Comparison of ENCODE assay signal across 19 cellular contexts in genomic region chr4:8277356-8278008, GRCh38. TPM values are rescaled to one million over a fixed set of nuclear protein-coding genes. Genes with fewer than 3 reads are reported as not detected.
A peak's percentile ranks its signal among the peaks of the same experiment; 100 is the strongest.
DNase-seq lines count a peak whose midpoint lies in the region; ATAC-seq and TF ChIP-seq lines count a peak whose summit lies in the region.
"Had no signal": no experiment of that assay in that cellular context is flagged by ENCODE, and none has a peak within 500 bp of the region (broad histone marks: within the 10 kb centered on the region; RNA-seq: fewer than 3 reads in every experiment).

No MANE protein-coding gene starts in this region.

- peaks cover 2% of the 10 kb centered on the region for H3K9me3 Mint-ChIP-seq in glutamatergic neuron (ENCODE audit: unreplicated experiment)
- H3K9me3 Mint-ChIP-seq in activated CD8-positive, alpha-beta T cell treated with anti-CD3 and anti-CD28 coated beads for 36 hours = no peaks in the 10 kb centered on the region
- H3K9me3 Mint-ChIP-seq: mesothelial cell of epicardium had no signal

- H3K27me3 ChIP-seq in BLaER1 treated with 17β-estradiol and CSF1 and Interleukin-3, amounts not matched to agents 10 nM and 100 nM = peaks cover 0 to 54% (median 0%) of the 10 kb centered on the region in 11 experiments; a peak in 5 of 22 replicates
- H3K27me3 ChIP-seq in sigmoid colon = no peaks in the 10 kb centered on the region
- H3K27me3 ChIP-seq: BE2C, Peyer's patch, suprapubic skin had no signal

- H3K4me1 ChIP-seq in BLaER1 treated with 17β-estradiol and CSF1 and Interleukin-3, amounts not matched to agents 10 nM and 100 nM = peaks cover 93 to 100% (median 100%) of the 10 kb centered on the region in 10 experiments
- peaks cover 0 to 95% (median 87%) of the 10 kb centered on the region in 4 donors for H3K4me1 ChIP-seq in sigmoid colon

- H3K27ac ChIP-seq in BLaER1 treated with 17β-estradiol and CSF1 and Interleukin-3, amounts not matched to agents 10 nM and 100 nM = peak overlapping the region in 8 of 11 experiments; percentile 12 to 82 (median 69); a peak in 13 of 22 replicates
- H3K27ac ChIP-seq in RWPE1 (peak overlapping the region; percentile 61), sigmoid colon (peak overlapping the region; percentile 17 to 89 (median 73))
- H3K27ac ChIP-seq: suprapubic skin had no signal

- ATAC-seq in HG02623 (IDR thresholded peaks at IDR 0.05; ENCODE audit: unreplicated experiment) (no peak), GM19351 (IDR thresholded peaks at IDR 0.05; ENCODE audit: unreplicated experiment) (no peak)
- no peak for ATAC-seq in activated CD8-positive, alpha-beta T cell treated with anti-CD3 and anti-CD28 coated beads for 36 hours

- H3K36me3 ChIP-seq in BLaER1 treated with 17β-estradiol and CSF1 and Interleukin-3, amounts not matched to agents 10 nM and 100 nM = peaks cover 0 to 21% (median 0%) of the 10 kb centered on the region in 11 experiments; a peak in 3 of 22 replicates
- no peaks in the 10 kb centered on the region for H3K36me3 ChIP-seq in sigmoid colon
- H3K36me3 ChIP-seq: BE2C, Peyer's patch, suprapubic skin had no signal

- POLR2A ChIA-PET in RWPE1 (lab: Yijun Ruan, JAX; ENCODE audit: low non-redundant PET) = no interaction called here
- POLR2A ChIA-PET in activated CD8-positive, alpha-beta T cell treated with anti-CD3 and anti-CD28 coated beads for 36 hours (lab: Charles Lee) = no interaction called here

- TF ChIP-seq POLR2A in sigmoid colon (IDR thresholded peaks at IDR 0.05) = no peak

- no peaks in the 10 kb centered on the region for H3K36me3 Mint-ChIP-seq in glutamatergic neuron (ENCODE audit: unreplicated experiment)
- H3K36me3 Mint-ChIP-seq in activated CD8-positive, alpha-beta T cell treated with anti-CD3 and anti-CD28 coated beads for 36 hours (ENCODE audit: low read depth) = no peaks in the 10 kb centered on the region
- H3K36me3 Mint-ChIP-seq: mesothelial cell of epicardium had no signal

- H3K9ac ChIP-seq in BLaER1 treated with 17β-estradiol and CSF1 and Interleukin-3, amounts not matched to agents 10 nM and 100 nM = peak overlapping the region in 6 of 11 experiments; percentile 52 to 90 (median 86); a peak in 12 of 22 replicates

- no peak for TF ChIP-seq EP300 in sigmoid colon (IDR thresholded peaks at IDR 0.05)

- peak overlapping the region; percentile 48 for H3K27ac Mint-ChIP-seq in glutamatergic neuron (ENCODE audit: unreplicated experiment)
- H3K27ac Mint-ChIP-seq in activated CD8-positive, alpha-beta T cell treated with anti-CD3 and anti-CD28 coated beads for 36 hours = no peak overlapping the region

- H3K4me3 ChIP-seq in BLaER1 treated with 17β-estradiol and CSF1 and Interleukin-3, amounts not matched to agents 10 nM and 100 nM = peak overlapping the region in 3 of 10 experiments; percentile 30 to 89 (median 84); a peak in 6 of 20 replicates
- H3K4me3 ChIP-seq in sigmoid colon = no peak overlapping the region
- H3K4me3 ChIP-seq: Peyer's patch, suprapubic skin had no signal

- peaks cover 27% of the 10 kb centered on the region for H3K4me1 Mint-ChIP-seq in glutamatergic neuron (ENCODE audit: low read depth, unreplicated experiment)
- no peaks in the 10 kb centered on the region for H3K4me1 Mint-ChIP-seq in activated CD8-positive, alpha-beta T cell treated with anti-CD3 and anti-CD28 coated beads for 36 hours (ENCODE audit: low read depth)

- H3K4me3 Mint-ChIP-seq in glutamatergic neuron (ENCODE audit: unreplicated experiment) = no peak overlapping the region
- no peak overlapping the region for H3K4me3 Mint-ChIP-seq in activated CD8-positive, alpha-beta T cell treated with anti-CD3 and anti-CD28 coated beads for 36 hours
- H3K4me3 Mint-ChIP-seq: mesothelial cell of epicardium had no signal

- intact Hi-C loops in sigmoid colon (cut with DNase I) = no loop called here
- intact Hi-C loops in activated CD8-positive, alpha-beta T cell treated with anti-CD3 and anti-CD28 coated beads for 36 hours (cut with micrococcal nuclease) = no loop called here

- peaks cover 5% of the 10 kb centered on the region for H3K27me3 Mint-ChIP-seq in glutamatergic neuron (ENCODE audit: unreplicated experiment)
- H3K27me3 Mint-ChIP-seq in activated CD8-positive, alpha-beta T cell treated with anti-CD3 and anti-CD28 coated beads for 36 hours = peaks cover under 1% of the 10 kb centered on the region

- H4K20me1 ChIP-seq in BLaER1 treated with 17β-estradiol and CSF1 and Interleukin-3, amounts not matched to agents 10 nM and 100 nM = peaks cover 0 to 98% (median 32%) of the 10 kb centered on the region in 11 experiments; a peak in 15 of 22 replicates

- CTCF ChIA-PET in RWPE1 (lab: Yijun Ruan, JAX) = interaction anchor here (0.7 kb wide), 1 partner anchor 1596 kb away, joined by 3 read pairs; no protein-coding TSS in a partner anchor
- CTCF ChIA-PET in activated CD8-positive, alpha-beta T cell treated with anti-CD3 and anti-CD28 coated beads for 36 hours (lab: Charles Lee) = no interaction called here

- peak overlapping the region; percentile 83 to 100 (median 99) for H3K4me2 ChIP-seq in BLaER1 treated with 17β-estradiol and CSF1 and Interleukin-3, amounts not matched to agents 10 nM and 100 nM

- DNase-seq in RWPE1 (ENCODE audit: low spot score) (no peak), glutamatergic neuron (peak; percentile 46), sigmoid colon (peak; percentile 64), NOMO-1 (lab: John Stamatoyannopoulos, UW; ENCODE audit: unreplicated experiment in 2 of 2) (no peak)
- DNase-seq in activated CD8-positive, alpha-beta T cell treated with anti-CD3 and anti-CD28 coated beads for 36 hours = no peak
- DNase-seq: activated CD4-positive, alpha-beta T cell treated with anti-CD3 and anti-CD28 coated beads, Interleukin-2, amount 50 U/mL, for 1 hour; activated naive CD4-positive, alpha-beta T cell treated with Interleukin-2 at 50 U/mL for 16 hours; activated T-cell treated with anti-CD3 and anti-CD28 coated beads for 4 hours; BE2C; erythroblast; NCI-H1105; NCI-H774; Peyer's patch; stimulated activated CD4-positive, alpha-beta T cell treated with anti-CD3 and anti-CD28 coated beads, Interleukin-4, amount 100 ng/mL, for 24 hours had no signal

- WGBS in sigmoid colon, 2 donors = 79 to 81% methylated on average over 11 of the region's 11 CpGs

- TF ChIP-seq CTCF in RWPE1 (conservative IDR thresholded peaks at IDR 0.05; ENCODE audit: low read depth) = no peak
- TF ChIP-seq CTCF in glutamatergic neuron (IDR thresholded peaks at IDR 0.05; ENCODE audit: partially characterized antibody, unreplicated experiment) = no peak
- TF ChIP-seq CTCF in sigmoid colon (IDR thresholded peaks at IDR 0.05) = no peak
- no peak for TF ChIP-seq CTCF in activated CD8-positive, alpha-beta T cell treated with anti-CD3 and anti-CD28 coated beads for 36 hours (IDR thresholded peaks at IDR 0.05)

- no peaks in the 10 kb centered on the region for H3K9me3 ChIP-seq in BLaER1 treated with 17β-estradiol and CSF1 and Interleukin-3, amounts not matched to agents 10 nM and 100 nM (replicated peaks in 1 of 11)
- H3K9me3 ChIP-seq in sigmoid colon = no peaks in the 10 kb centered on the region
- H3K9me3 ChIP-seq: BE2C, Peyer's patch, suprapubic skin had no signal

RNA-seq across cellular contexts. Expression of gene HTRA3, which starts 7.9 kb away (rescaled TPM):
- 0.64 TPM for total RNA-seq in glutamatergic neuron (ENCODE audit: unreplicated experiment)
- total RNA-seq in sigmoid colon = 10 to 100 TPM; 14.5 to 49.6 (median 32.1) TPM
- polyA plus RNA-seq in sigmoid colon = 1 to 10 TPM; 1.2 to 5.0 (median 3.6) TPM
- under 1 TPM in 1 of 2 experiments, not detected in 1; 0.11 TPM for total RNA-seq in activated CD8-positive, alpha-beta T cell treated with anti-CD3 and anti-CD28 coated beads for 36 hours

Comparison
In these comparisons a context has a peak if more than half of its experiments do, and no peak if none do; other contexts are left out.
1. DNase-seq: peak in glutamatergic neuron (single experiment) and sigmoid colon (single experiment); none in RWPE1 (single experiment), NOMO-1 (0 of 2) and activated CD8-positive, alpha-beta T cell treated with anti-CD3 and anti-CD28 coated beads for 36 hours (single experiment).
2. Peak in every context shown above with its lines, with median percentiles within 50 percentile points of each other: H3K27ac ChIP-seq.